Comparison of ENCODE assay signal across 8 cellular contexts in the genomic region with DNA sequence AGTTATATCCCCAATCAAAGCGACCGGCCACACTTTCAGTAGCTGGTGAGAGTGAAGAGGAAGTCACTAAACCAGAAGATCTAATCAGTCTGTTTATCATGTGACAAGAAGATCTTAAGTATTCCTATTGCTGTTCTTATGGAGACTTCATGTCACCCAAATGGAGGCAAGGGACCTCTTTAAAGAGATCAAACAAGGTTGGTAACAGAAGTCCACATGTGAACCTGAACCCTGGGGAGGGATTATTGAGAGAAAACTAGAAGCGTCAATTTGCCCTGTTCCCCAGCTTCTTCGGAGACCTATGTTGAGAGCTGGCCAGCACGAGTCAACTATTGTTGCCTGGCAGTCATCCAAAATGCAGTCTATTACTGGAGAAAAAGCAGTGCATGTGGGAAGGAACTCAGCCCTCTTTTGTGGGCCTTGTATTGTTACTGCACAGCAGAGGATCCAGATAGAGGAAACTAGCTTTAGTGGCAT.
DNase-seq lines count a peak whose midpoint lies in the region; ATAC-seq, FAIRE-seq and TF ChIP-seq lines count a peak whose summit lies in the region.

No MANE protein-coding gene starts in this region.

- H3K27ac ChIP-seq in pancreas, result peak overlapping the region in 1 of 4 donors; percentile 17

- H3K9me3 ChIP-seq in pancreas, result no peaks in the 10 kb centered on the region

- H3K27me3 ChIP-seq in pancreas, result no peaks in the 10 kb centered on the region

- WGBS in pancreas, 2 donors, result 16 to 18% methylated on average over 5 of the region's 5 CpGs

- FAIRE-seq in pancreas (lab: Jason Lieb, UNC), result no peak

- ATAC-seq in GM21423 (IDR thresholded peaks at IDR 0.05; ENCODE audit: unreplicated experiment) (peak; percentile 54), pancreas (peak in 3 of 4 donors; percentile 36 to 84 (median 83)), GM18520 (IDR thresholded peaks at IDR 0.05; ENCODE audit: unreplicated experiment) (no peak), omental fat pad (ENCODE audit: low FRiP score) (no peak)

- H3K36me3 Mint-ChIP-seq in CD14-positive monocyte, result no peaks in the 10 kb centered on the region

- H3K4me1 ChIP-seq in pancreas, result peaks cover 0 to 5% (median 0%) of the 10 kb centered on the region in 3 donors

- DNase-seq in CD14-positive monocyte (ENCODE audit: low spot score), result peak; percentile 53
- peak; percentile 19 for DNase-seq in NCI-H345 treated with DMSO at 0.1 percent for 48 hours (lab: John Stamatoyannopoulos, UW; ENCODE audit: unreplicated experiment)
- DNase-seq in choroid plexus epithelial cell (ENCODE audit: low read depth), result peak; percentile 90
- peak in 1 of 6 donors; percentile 52 for DNase-seq in pancreas
- DNase-seq in omental fat pad (ENCODE audit: low spot score), result no peak
- no peak for DNase-seq in germinal center (ENCODE audit: low spot score)

- intact Hi-C loops in CD14-positive monocyte (cut with micrococcal nuclease), result no loop called here
- intact Hi-C loops in pancreas (cut with DNase I), result no loop called here

- H3K4me3 Mint-ChIP-seq in CD14-positive monocyte, result peak overlapping the region; percentile 44 to 69

- H3K36me3 ChIP-seq in pancreas, result no peaks in the 10 kb centered on the region

- H3K27me3 Mint-ChIP-seq in CD14-positive monocyte (ENCODE audit: low read depth in 3 of 3), result no peaks in the 10 kb centered on the region

- TF ChIP-seq CTCF in CD14-positive monocyte (IDR thresholded peaks at IDR 0.05) (no peak), choroid plexus epithelial cell (conservative IDR thresholded peaks at IDR 0.05; ENCODE audit: low read depth, low read length) (no peak), pancreas (IDR thresholded peaks at IDR 0.05) (no peak), omental fat pad (IDR thresholded peaks at IDR 0.05) (no peak)

- H3K27ac Mint-ChIP-seq in CD14-positive monocyte, result peak overlapping the region; percentile 71 to 87 (median 78)

- no peak overlapping the region for H3K4me3 ChIP-seq in choroid plexus epithelial cell (ENCODE audit: low read depth, low read length)
- H3K4me3 ChIP-seq in pancreas, result no peak overlapping the region

- peaks cover 0 to 3% (median 0%) of the 10 kb centered on the region in 7 donors for H3K9me3 Mint-ChIP-seq in CD14-positive monocyte

- peaks cover 23% of the 10 kb centered on the region for H3K4me1 Mint-ChIP-seq in CD14-positive monocyte

Comparison
In these comparisons a context has a peak if more than half of its experiments do, and no peak if none do; other contexts are left out.
1. DNase-seq: peak in CD14-positive monocyte (single experiment), NCI-H345 treated with DMSO at 0.1 percent for 48 hours (single experiment) and choroid plexus epithelial cell (single experiment); none in omental fat pad (single experiment) and germinal center (single experiment).
2. ATAC-seq: peak in GM21423 (single experiment) and pancreas (3 of 4); none in GM18520 (single experiment) and omental fat pad (single experiment).